22 cellular contexts compared by ENCODE assay signal in genomic region chr14:104509673-104510072, GRCh38.
DNase-seq lines count a peak whose midpoint lies in the region; ATAC-seq and TF ChIP-seq lines count a peak whose summit lies in the region.
"Had no signal": no experiment of that assay in that cellular context is flagged by ENCODE, and none has a peak within 500 bp of the region (broad histone marks: within the 10 kb centered on the region; RNA-seq: fewer than 3 reads in every experiment).

No MANE protein-coding gene starts in this region.

- peaks cover 10% of the 10 kb centered on the region for H3K27me3 Mint-ChIP-seq in activated T-helper 17 cell treated with anti-CD3 and anti-CD28 coated beads, Interleukin-2, amount 50 U/mL, for 72 hours

- no peaks in the 10 kb centered on the region for H3K9me3 Mint-ChIP-seq in activated T-helper 17 cell treated with anti-CD3 and anti-CD28 coated beads, Interleukin-2, amount 50 U/mL, for 72 hours
- H3K9me3 Mint-ChIP-seq: activated naive CD4-positive, alpha-beta T cell treated with anti-CD3 and anti-CD28 coated beads for 36 hours had no signal

- CTCF ChIA-PET in RWPE1 (lab: Yijun Ruan, JAX) = interaction anchor here (0.5 to 0.7 kb wide), 2 partner anchors 53 to 372 kb away, joined by 3 to 5 read pairs; no protein-coding TSS in a partner anchor

- H3K36me3 Mint-ChIP-seq in activated T-helper 17 cell treated with anti-CD3 and anti-CD28 coated beads, Interleukin-2, amount 50 U/mL, for 72 hours (ENCODE audit: low read depth) = no peaks in the 10 kb centered on the region

- no peak overlapping the region for H3K4me3 Mint-ChIP-seq in activated T-helper 17 cell treated with anti-CD3 and anti-CD28 coated beads, Interleukin-2, amount 50 U/mL, for 72 hours
- H3K4me3 Mint-ChIP-seq: activated naive CD4-positive, alpha-beta T cell treated with anti-CD3 and anti-CD28 coated beads for 36 hours; HFFc6; nephron had no signal

- no peak for ATAC-seq in activated T-helper 17 cell treated with anti-CD3 and anti-CD28 coated beads, Interleukin-2, amount 50 U/mL, for 72 hours (replicated peaks)
- no peak for ATAC-seq in HG02642 (IDR thresholded peaks at IDR 0.05; ENCODE audit: poor library complexity, unreplicated experiment)
- ATAC-seq: left lobe of liver had no signal

- POLR2A ChIA-PET in RWPE1 (lab: Yijun Ruan, JAX; ENCODE audit: low non-redundant PET) = no interaction called here

- TF ChIP-seq CTCF in GM12865 (IDR thresholded peaks at IDR 0.05; ENCODE audit: insufficient read depth, low read depth, low read length, missing control alignments) = peak; percentile 1
- TF ChIP-seq CTCF in RWPE1 (conservative IDR thresholded peaks at IDR 0.05; ENCODE audit: low read depth) = no peak

- no peak overlapping the region for H3K27ac Mint-ChIP-seq in activated T-helper 17 cell treated with anti-CD3 and anti-CD28 coated beads, Interleukin-2, amount 50 U/mL, for 72 hours
- H3K27ac Mint-ChIP-seq: activated naive CD4-positive, alpha-beta T cell treated with anti-CD3 and anti-CD28 coated beads for 36 hours; HFFc6; nephron; progenitor cell of endocrine pancreas had no signal

- H3K27ac ChIP-seq in RWPE1 = peak overlapping the region; percentile 94
- H3K27ac ChIP-seq: BLaER1 had no signal

- no peaks in the 10 kb centered on the region for H3K4me1 Mint-ChIP-seq in activated T-helper 17 cell treated with anti-CD3 and anti-CD28 coated beads, Interleukin-2, amount 50 U/mL, for 72 hours
- H3K4me1 Mint-ChIP-seq: nephron had no signal

- peak; percentile 36 to 69 for DNase-seq in NCI-H524 (lab: John Stamatoyannopoulos, UW)
- no peak for DNase-seq in NCI-H524 treated with DMSO at 0.1 percent for 48 hours (lab: John Stamatoyannopoulos, UW)
- DNase-seq in GM12865 (ENCODE audit: low read depth) = no peak
- DNase-seq in RWPE1 (ENCODE audit: low spot score) = no peak
- peak; percentile 41 for DNase-seq in islet precursor cell
- no peak for DNase-seq in inferior parietal cortex (ENCODE audit: extremely low spot score)
- DNase-seq: activated CD4-positive, CD25-positive, alpha-beta regulatory T cell treated with anti-CD3 and anti-CD28 coated beads, Interleukin-2, amount 50 U/mL, for 72 hours; activated naive CD4-positive, alpha-beta T cell treated with anti-CD3 and anti-CD28 coated beads for 36 hours; activated T-cell treated with anti-CD3 and anti-CD28 coated beads, Interleukin-2, amount 50 U/mL, for 48 hours; amniotic stem cell; cortex of kidney; HFFc6; Karpas-422; OCI-M1; Right ventricle myocardium superior; substantia nigra had no signal

- no peak overlapping the region for H3K4me3 ChIP-seq in GM12865 (ENCODE audit: low read depth, low read length)
- H3K4me3 ChIP-seq: BLaER1 had no signal

Comparison
In these comparisons a context has a peak if more than half of its experiments do, and no peak if none do; other contexts are left out.
1. DNase-seq: peak in NCI-H524 (2 of 2) and islet precursor cell (single experiment); none in NCI-H524 treated with DMSO at 0.1 percent for 48 hours (single experiment), GM12865 (single experiment), RWPE1 (single experiment) and inferior parietal cortex (single experiment).